In the genomic region with DNA sequence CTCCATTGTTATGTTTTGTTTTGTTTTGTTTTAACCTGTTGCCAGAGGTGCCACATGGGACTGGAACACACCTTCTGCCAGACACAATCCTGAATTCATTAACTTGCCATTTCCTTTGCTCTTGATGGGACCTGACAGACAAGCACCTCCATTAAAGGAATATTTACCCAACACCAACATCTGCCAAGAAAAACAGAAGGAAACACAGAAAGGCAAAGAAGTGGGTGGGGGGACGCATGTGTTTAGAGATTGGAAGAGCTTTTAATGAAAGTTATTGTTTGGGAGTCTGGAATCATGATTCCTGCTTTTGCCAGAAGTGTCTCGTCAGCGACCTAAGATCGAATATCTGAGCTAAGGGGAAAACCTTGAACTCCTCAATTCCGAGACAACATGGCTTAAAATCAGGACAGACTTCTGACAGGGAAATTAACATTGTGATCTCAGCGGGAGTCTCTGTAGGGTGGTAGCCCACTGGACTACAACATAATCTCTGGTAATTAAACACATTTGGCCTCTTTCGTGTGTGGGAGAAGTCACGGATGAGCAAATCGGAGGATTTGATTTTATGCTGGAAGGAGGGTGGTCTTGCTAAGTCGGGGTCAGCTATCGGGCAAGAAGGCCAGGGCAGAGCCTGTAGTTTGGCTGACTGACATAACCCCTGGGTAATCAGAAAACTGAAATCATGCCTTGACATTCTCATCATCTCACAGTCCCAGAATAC, we compare ENCODE assay signal across 1 cellular context.
TF ChIP-seq lines count a peak whose summit lies in the region.

No MANE protein-coding gene starts in this region.

TF ChIP-seq in GM23338, 12 proteins besides CTCF, POLR2A, EP300 and RAD21 (continued from another document):
- TF ChIP-seq, protein P1, sequence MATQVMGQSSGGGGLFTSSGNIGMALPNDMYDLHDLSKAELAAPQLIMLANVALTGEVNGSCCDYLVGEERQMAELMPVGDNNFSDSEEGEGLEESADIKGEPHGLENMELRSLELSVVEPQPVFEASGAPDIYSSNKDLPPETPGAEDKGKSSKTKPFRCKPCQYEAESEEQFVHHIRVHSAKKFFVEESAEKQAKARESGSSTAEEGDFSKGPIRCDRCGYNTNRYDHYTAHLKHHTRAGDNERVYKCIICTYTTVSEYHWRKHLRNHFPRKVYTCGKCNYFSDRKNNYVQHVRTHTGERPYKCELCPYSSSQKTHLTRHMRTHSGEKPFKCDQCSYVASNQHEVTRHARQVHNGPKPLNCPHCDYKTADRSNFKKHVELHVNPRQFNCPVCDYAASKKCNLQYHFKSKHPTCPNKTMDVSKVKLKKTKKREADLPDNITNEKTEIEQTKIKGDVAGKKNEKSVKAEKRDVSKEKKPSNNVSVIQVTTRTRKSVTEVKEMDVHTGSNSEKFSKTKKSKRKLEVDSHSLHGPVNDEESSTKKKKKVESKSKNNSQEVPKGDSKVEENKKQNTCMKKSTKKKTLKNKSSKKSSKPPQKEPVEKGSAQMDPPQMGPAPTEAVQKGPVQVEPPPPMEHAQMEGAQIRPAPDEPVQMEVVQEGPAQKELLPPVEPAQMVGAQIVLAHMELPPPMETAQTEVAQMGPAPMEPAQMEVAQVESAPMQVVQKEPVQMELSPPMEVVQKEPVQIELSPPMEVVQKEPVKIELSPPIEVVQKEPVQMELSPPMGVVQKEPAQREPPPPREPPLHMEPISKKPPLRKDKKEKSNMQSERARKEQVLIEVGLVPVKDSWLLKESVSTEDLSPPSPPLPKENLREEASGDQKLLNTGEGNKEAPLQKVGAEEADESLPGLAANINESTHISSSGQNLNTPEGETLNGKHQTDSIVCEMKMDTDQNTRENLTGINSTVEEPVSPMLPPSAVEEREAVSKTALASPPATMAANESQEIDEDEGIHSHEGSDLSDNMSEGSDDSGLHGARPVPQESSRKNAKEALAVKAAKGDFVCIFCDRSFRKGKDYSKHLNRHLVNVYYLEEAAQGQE (IDR thresholded peaks at IDR 0.05; ENCODE audit: unreplicated experiment), result no peak
- no peak for TF ChIP-seq ZNF114 (CRISPR knock-in tag; IDR thresholded peaks at IDR 0.05)
- TF ChIP-seq NANOG (IDR thresholded peaks at IDR 0.05; ENCODE audit: borderline replicate concordance), result no peak
- TF ChIP-seq CREB1 (CRISPR knock-in tag; IDR thresholded peaks at IDR 0.05; ENCODE audit: low read depth), result no peak
- TF ChIP-seq EZH2 (IDR thresholded peaks at IDR 0.05; ENCODE audit: low read depth, unreplicated experiment), result no peak
